In genomic region chr2:196242131-196242620, GRCh38 we compare ENCODE assay signal across 8 cellular contexts.
DNase-seq lines count a peak whose midpoint lies in the region; ATAC-seq and TF ChIP-seq lines count a peak whose summit lies in the region.

No MANE protein-coding gene starts in this region.

- DNase-seq in GM10266 (ENCODE audit: extremely low spot score) (peak; percentile 43), NCI-H524 treated with DMSO at 0.1 percent for 48 hours (lab: John Stamatoyannopoulos, UW) (no peak), retina (no peak), DMS53 treated with DMSO at 0.1 percent for 48 hours (lab: John Stamatoyannopoulos, UW; ENCODE audit: unreplicated experiment) (no peak)
- peak; percentile 21 for DNase-seq in activated naive CD8-positive, alpha-beta T cell treated with anti-CD3 and anti-CD28 coated beads for 36 hours
- DNase-seq in natural killer cell treated with Interleukin-12 subunit alpha and Interleukin-12 subunit beta and Interleukin-15 and Interleukin-18, amount 100 ng/mL, for 72 hours (ENCODE audit: low spot score): no peak

- TF ChIP-seq CTCF in GM10266 (IDR thresholded peaks at IDR 0.05; ENCODE audit: control insufficient read depth, insufficient read depth, low read depth, missing control alignments): no peak

- H3K9me3 Mint-ChIP-seq in IgD-negative memory B cell: no peaks in the 10 kb centered on the region
- peaks cover 7% of the 10 kb centered on the region for H3K9me3 Mint-ChIP-seq in activated naive CD8-positive, alpha-beta T cell treated with anti-CD3 and anti-CD28 coated beads for 36 hours
- H3K9me3 Mint-ChIP-seq in natural killer cell treated with Interleukin-12 subunit alpha and Interleukin-12 subunit beta and Interleukin-15 and Interleukin-18, amount 100 ng/mL, for 72 hours: peaks cover 4% of the 10 kb centered on the region

- ATAC-seq in GM21529 (IDR thresholded peaks at IDR 0.05; ENCODE audit: unreplicated experiment): peak; percentile 76
- peak; percentile 89 to 92 for ATAC-seq in natural killer cell treated with Interleukin-12 subunit alpha and Interleukin-12 subunit beta and Interleukin-15 and Interleukin-18, amount 100 ng/mL, for 72 hours

- peaks cover 43 to 60% (median 55%) of the 10 kb centered on the region in 3 donors for H3K4me1 Mint-ChIP-seq in IgD-negative memory B cell
- peaks cover 73% of the 10 kb centered on the region for H3K4me1 Mint-ChIP-seq in activated naive CD8-positive, alpha-beta T cell treated with anti-CD3 and anti-CD28 coated beads for 36 hours
- H3K4me1 Mint-ChIP-seq in natural killer cell treated with Interleukin-12 subunit alpha and Interleukin-12 subunit beta and Interleukin-15 and Interleukin-18, amount 100 ng/mL, for 72 hours (ENCODE audit: low read depth in 2 of 2): peaks cover 65 to 70% of the 10 kb centered on the region in 2 donors

- peak overlapping the region; percentile 76 to 93 (median 85) for H3K4me3 Mint-ChIP-seq in IgD-negative memory B cell
- peak overlapping the region; percentile 80 for H3K4me3 Mint-ChIP-seq in activated naive CD8-positive, alpha-beta T cell treated with anti-CD3 and anti-CD28 coated beads for 36 hours
- H3K4me3 Mint-ChIP-seq in natural killer cell treated with Interleukin-12 subunit alpha and Interleukin-12 subunit beta and Interleukin-15 and Interleukin-18, amount 100 ng/mL, for 72 hours: peak overlapping the region; percentile 96

- peaks cover 2% of the 10 kb centered on the region for H3K36me3 Mint-ChIP-seq in IgD-negative memory B cell
- H3K36me3 Mint-ChIP-seq in activated naive CD8-positive, alpha-beta T cell treated with anti-CD3 and anti-CD28 coated beads for 36 hours: peaks cover 32% of the 10 kb centered on the region
- no peaks in the 10 kb centered on the region for H3K36me3 Mint-ChIP-seq in natural killer cell treated with Interleukin-12 subunit alpha and Interleukin-12 subunit beta and Interleukin-15 and Interleukin-18, amount 100 ng/mL, for 72 hours

- no peaks in the 10 kb centered on the region for H3K27me3 Mint-ChIP-seq in IgD-negative memory B cell
- no peaks in the 10 kb centered on the region for H3K27me3 Mint-ChIP-seq in activated naive CD8-positive, alpha-beta T cell treated with anti-CD3 and anti-CD28 coated beads for 36 hours
- H3K27me3 Mint-ChIP-seq in natural killer cell treated with Interleukin-12 subunit alpha and Interleukin-12 subunit beta and Interleukin-15 and Interleukin-18, amount 100 ng/mL, for 72 hours: no peaks in the 10 kb centered on the region

- peak overlapping the region; percentile 96 to 99 (median 98) for H3K27ac Mint-ChIP-seq in IgD-negative memory B cell
- peak overlapping the region; percentile 100 for H3K27ac Mint-ChIP-seq in activated naive CD8-positive, alpha-beta T cell treated with anti-CD3 and anti-CD28 coated beads for 36 hours
- peak overlapping the region; percentile 99 for H3K27ac Mint-ChIP-seq in natural killer cell treated with Interleukin-12 subunit alpha and Interleukin-12 subunit beta and Interleukin-15 and Interleukin-18, amount 100 ng/mL, for 72 hours

Comparison
In these comparisons a context has a peak if more than half of its experiments do, and no peak if none do; other contexts are left out.
1. DNase-seq: peak in GM10266 (single experiment) and activated naive CD8-positive, alpha-beta T cell treated with anti-CD3 and anti-CD28 coated beads for 36 hours (single experiment); none in natural killer cell treated with Interleukin-12 subunit alpha and Interleukin-12 subunit beta and Interleukin-15 and Interleukin-18, amount 100 ng/mL, for 72 hours (single experiment), NCI-H524 treated with DMSO at 0.1 percent for 48 hours (single experiment), retina (single experiment) and DMS53 treated with DMSO at 0.1 percent for 48 hours (single experiment).
2. Peak in every context shown above with its lines, with median percentiles within 50 percentile points of each other: H3K27ac Mint-ChIP-seq and H3K4me3 Mint-ChIP-seq.